Comparison of ENCODE assay signal across 1 cellular context in genomic region chr18:63701952-63702351, GRCh38.
TF ChIP-seq lines count a peak whose summit lies in the region.

No MANE protein-coding gene starts in this region.

TF ChIP-seq in HepG2, 621 proteins besides CTCF, POLR2A, EP300 and RAD21:
- TF ChIP-seq ZNF101 (CRISPR knock-in tag; IDR thresholded peaks at IDR 0.05; ENCODE audit: borderline replicate concordance, low read depth): no peak
- TF ChIP-seq KMT2A (CRISPR knock-in tag; IDR thresholded peaks at IDR 0.05): no peak
- TF ChIP-seq ZNF839 (CRISPR knock-in tag; IDR thresholded peaks at IDR 0.05; ENCODE audit: borderline replicate concordance): no peak
- no peak for TF ChIP-seq KDM5B (CRISPR knock-in tag; IDR thresholded peaks at IDR 0.05; ENCODE audit: borderline replicate concordance)
- TF ChIP-seq ZNF883 (CRISPR knock-in tag; IDR thresholded peaks at IDR 0.05; ENCODE audit: not compliant biosample characterization): no peak
- TF ChIP-seq RFX3 (CRISPR knock-in tag; IDR thresholded peaks at IDR 0.05): no peak
- no peak for TF ChIP-seq NFE2L1 (CRISPR knock-in tag; IDR thresholded peaks at IDR 0.05; ENCODE audit: borderline replicate concordance)
- no peak for TF ChIP-seq ZNF512B (CRISPR knock-in tag; IDR thresholded peaks at IDR 0.05; ENCODE audit: borderline replicate concordance)
- no peak for TF ChIP-seq ZNF850 (CRISPR knock-in tag; conservative IDR thresholded peaks at IDR 0.05)
- TF ChIP-seq ZBTB2 (CRISPR knock-in tag; IDR thresholded peaks at IDR 0.05; ENCODE audit: low read depth): no peak
- TF ChIP-seq ZNF589 (CRISPR knock-in tag; conservative IDR thresholded peaks at IDR 0.05): no peak
- no peak for TF ChIP-seq SNAI1 (CRISPR knock-in tag; IDR thresholded peaks at IDR 0.05; ENCODE audit: borderline replicate concordance)
- no peak for TF ChIP-seq HHEX (CRISPR knock-in tag; IDR thresholded peaks at IDR 0.05)
- TF ChIP-seq ZNF33B (CRISPR knock-in tag; IDR thresholded peaks at IDR 0.05): no peak
- no peak for TF ChIP-seq JUNB (CRISPR knock-in tag; IDR thresholded peaks at IDR 0.05; ENCODE audit: borderline replicate concordance)
- TF ChIP-seq SMAD1 (CRISPR knock-in tag; IDR thresholded peaks at IDR 0.05; ENCODE audit: borderline replicate concordance, low read depth): no peak
- TF ChIP-seq ARID2 (CRISPR knock-in tag; IDR thresholded peaks at IDR 0.05; ENCODE audit: borderline replicate concordance): no peak
- no peak for TF ChIP-seq ZNF770 (CRISPR knock-in tag; IDR thresholded peaks at IDR 0.05)
